Comparison of ENCODE assay signal across 14 cellular contexts in genomic region chr7:30923009-30923773, GRCh38. TPM values are rescaled to one million over a fixed set of nuclear protein-coding genes. Genes with fewer than 3 reads are reported as not detected.
A peak's percentile ranks its signal among the peaks of the same experiment; 100 is the strongest.
DNase-seq lines count a peak whose midpoint lies in the region; ATAC-seq and TF ChIP-seq lines count a peak whose summit lies in the region.
"Had no signal": no experiment of that assay in that cellular context is flagged by ENCODE, and none has a peak within 500 bp of the region (broad histone marks: within the 10 kb centered on the region; RNA-seq: fewer than 3 reads in every experiment).

No MANE protein-coding gene starts in this region.

- no peaks in the 10 kb centered on the region for H3K79me2 ChIP-seq in SK-N-SH (ENCODE audit: insufficient read depth)

- no peaks in the 10 kb centered on the region for H3K4me1 Mint-ChIP-seq in activated T-cell treated with anti-CD3 and anti-CD28 coated beads, Interleukin-2, amount 50 U/mL, for 4 hours (ENCODE audit: low read depth)
- H3K4me1 Mint-ChIP-seq: central memory CD8-positive, alpha-beta T cell had no signal

- H3K27ac ChIP-seq in SK-N-SH (ENCODE audit: low read depth in 2 of 2, low read length in 1 of 2) (no peak overlapping the region), spleen (no peak overlapping the region), RWPE1 (no peak overlapping the region)
- H3K27ac ChIP-seq: 22Rv1, testis had no signal

- H3F3A ChIP-seq in SK-N-SH (replicated peaks; ENCODE audit: insufficient read depth): peaks cover 11% of the 10 kb centered on the region

- H3K9me3 ChIP-seq in SK-N-SH (no peaks in the 10 kb centered on the region), spleen (peaks cover 0 to 16% (median 8%) of the 10 kb centered on the region in 8 donors)
- H3K9me3 ChIP-seq: testis had no signal

- WGBS in SK-N-SH (ENCODE audit: low lambda C conversion rate): 86% methylated on average over 16 of the region's 19 CpGs
- 90 to 96% (median 92%) methylated on average over 17 to 19 of the region's 19 CpGs for WGBS in spleen, 5 donors

- DNase-seq in SK-N-SH (peak; percentile 17), left lobe of liver (ENCODE audit: low spot score) (peak; percentile 40), spleen (peak; percentile 72), RWPE1 (ENCODE audit: low spot score) (no peak), Ammon's horn (ENCODE audit: low spot score) (no peak), NCI-H187 treated with DMSO at 0.1 percent for 48 hours (lab: John Stamatoyannopoulos, UW) (no peak)
- peak; percentile 1 for DNase-seq in activated T-cell treated with anti-CD3 and anti-CD28 coated beads, Interleukin-2, amount 50 U/mL, for 4 hours
- DNase-seq: NCI-H1930 had no signal

- ATAC-seq in SK-N-SH treated with all-trans-retinoic acid at 6 μM for 48 hours: no peak
- ATAC-seq in activated T-cell treated with anti-CD3 and anti-CD28 coated beads, Interleukin-2, amount 50 U/mL, for 4 hours: no peak
- no peak for ATAC-seq in left lobe of liver
- ATAC-seq: esophagus mucosa had no signal

- H3K4me3 Mint-ChIP-seq in activated T-cell treated with anti-CD3 and anti-CD28 coated beads, Interleukin-2, amount 50 U/mL, for 4 hours: no peak overlapping the region
- H3K4me3 Mint-ChIP-seq: central memory CD8-positive, alpha-beta T cell had no signal

- peaks cover 20 to 35% of the 10 kb centered on the region in 2 experiments; a peak in 3 of 4 replicates for H3K4me1 ChIP-seq in SK-N-SH (ENCODE audit: control insufficient read depth in 1 of 2, insufficient read depth in 2 of 2, low read depth in 1 of 2, low read length in 1 of 2)
- H3K4me1 ChIP-seq in spleen: peaks cover 0 to 7% (median 0%) of the 10 kb centered on the region in 6 donors
- H3K4me1 ChIP-seq: testis had no signal

- no peak overlapping the region for H2AFZ ChIP-seq in SK-N-SH (ENCODE audit: low read depth)

- POLR2A ChIA-PET in SK-N-SH (lab: Yijun Ruan, JAX) (interaction anchor here (0.6 kb wide), 1 partner anchor 9 kb away, joined by 4 read pairs; no protein-coding TSS in a partner anchor), RWPE1 (lab: Yijun Ruan, JAX; ENCODE audit: low non-redundant PET) (no interaction called here)

- no peaks in the 10 kb centered on the region for H3K27me3 Mint-ChIP-seq in activated T-cell treated with anti-CD3 and anti-CD28 coated beads, Interleukin-2, amount 50 U/mL, for 4 hours (ENCODE audit: low read depth)
- H3K27me3 Mint-ChIP-seq: central memory CD8-positive, alpha-beta T cell had no signal

- TF ChIP-seq EP300 in SK-N-SH (IDR thresholded peaks at IDR 0.05; ENCODE audit: borderline replicate concordance in 1 of 2, low read depth in 1 of 2, low read length in 1 of 2): no peak

- CTCF ChIA-PET in SK-N-SH (lab: Yijun Ruan, JAX) (interaction anchor here (0.9 to 4.2 kb wide), 6 partner anchors 9 to 212 kb away, joined by 3 to 34 read pairs (median 4); no protein-coding TSS in a partner anchor), RWPE1 (lab: Yijun Ruan, JAX) (interaction anchor here (1.4 kb wide), 1 partner anchor 15 kb away, joined by 6 read pairs; no protein-coding TSS in a partner anchor)

- no peaks in the 10 kb centered on the region for H3K9me2 ChIP-seq in SK-N-SH

- no peak for TF ChIP-seq CTCF in SK-N-SH (IDR thresholded peaks at IDR 0.05)
- TF ChIP-seq CTCF in spleen (IDR thresholded peaks at IDR 0.05 in 8 of 11, conservative IDR thresholded peaks at IDR 0.05 in 3 of 11): no peak
- TF ChIP-seq CTCF in RWPE1 (conservative IDR thresholded peaks at IDR 0.05; ENCODE audit: low read depth): no peak

- no peak for TF ChIP-seq RAD21 in SK-N-SH (IDR thresholded peaks at IDR 0.05; ENCODE audit: low read length)

- no peaks in the 10 kb centered on the region for H3K36me3 Mint-ChIP-seq in activated T-cell treated with anti-CD3 and anti-CD28 coated beads, Interleukin-2, amount 50 U/mL, for 4 hours (ENCODE audit: insufficient read depth)

- H4K20me1 ChIP-seq in SK-N-SH (ENCODE audit: insufficient read depth): no peaks in the 10 kb centered on the region

- no peak overlapping the region for H3K9ac ChIP-seq in SK-N-SH

- peaks cover 12% of the 10 kb centered on the region for H3K9me3 Mint-ChIP-seq in activated T-cell treated with anti-CD3 and anti-CD28 coated beads, Interleukin-2, amount 50 U/mL, for 4 hours
- H3K9me3 Mint-ChIP-seq: activated T-helper 2 cell treated with anti-CD3 and anti-CD28 coated beads, Interferon-gamma antibody, Interleukin-2, Interleukin-4, amounts not matched to agents 10 μg/mL and 5 μg/mL and 100 μg/mL, durations not matched to agents 14 hours and 24 hours and 36 hours; central memory CD8-positive, alpha-beta T cell had no signal

- H3K27me3 ChIP-seq in SK-N-SH (ENCODE audit: insufficient read depth): no peaks in the 10 kb centered on the region
- H3K27me3 ChIP-seq in spleen (replicated peaks in 1 of 7): no peaks in the 10 kb centered on the region
- H3K27me3 ChIP-seq: testis had no signal

- no peak overlapping the region for H3K4me3 ChIP-seq in SK-N-SH (ENCODE audit: low read depth in 2 of 2, low read length in 1 of 2)
- H3K4me3 ChIP-seq in spleen: no peak overlapping the region
- H3K4me3 ChIP-seq: testis had no signal

- intact Hi-C loops in spleen (cut with DNase I; ENCODE audit: low total_unique reads): no loop called here

- H3K4me2 ChIP-seq in SK-N-SH: no peak overlapping the region

- H3K36me3 ChIP-seq in SK-N-SH (replicated peaks in 1 of 2; ENCODE audit: control insufficient read depth in 1 of 2, insufficient read depth in 2 of 2, low read length in 1 of 2) (no peaks in the 10 kb centered on the region), spleen (no peaks in the 10 kb centered on the region)

- TF ChIP-seq POLR2A in spleen (IDR thresholded peaks at IDR 0.05): no peak

TF ChIP-seq in SK-N-SH, 30 proteins besides CTCF, POLR2A, EP300 and RAD21 (continues in another document):
- no peak for TF ChIP-seq TEAD4 (IDR thresholded peaks at IDR 0.05; ENCODE audit: borderline replicate concordance, insufficient read depth)
- no peak for TF ChIP-seq RFX5 (IDR thresholded peaks at IDR 0.05; ENCODE audit: low read length)
- TF ChIP-seq NRF1 (IDR thresholded peaks at IDR 0.05; ENCODE audit: low read depth, low read length): no peak
- no peak for TF ChIP-seq TAF1 (IDR thresholded peaks at IDR 0.05; ENCODE audit: borderline replicate concordance, low read depth, low read length)
- no peak for TF ChIP-seq POLR2AphosphoS5 (IDR thresholded peaks at IDR 0.05; ENCODE audit: low read depth, low read length)
- TF ChIP-seq FOSL2 (IDR thresholded peaks at IDR 0.05; ENCODE audit: borderline replicate concordance, low read depth): no peak
- TF ChIP-seq IRF3 (IDR thresholded peaks at IDR 0.05; ENCODE audit: low read depth, low read length): no peak
- no peak for TF ChIP-seq FOXJ3 (CRISPR knock-in tag; IDR thresholded peaks at IDR 0.05)
- no peak for TF ChIP-seq RXRA (IDR thresholded peaks at IDR 0.05; ENCODE audit: borderline replicate concordance, low read depth)

TF ChIP-seq in SK-N-SH treated with all-trans-retinoic acid at 6 μM for 48 hours, 23 proteins besides CTCF, POLR2A, EP300 and RAD21 (continues in another document):
- TF ChIP-seq TSHZ2 (CRISPR knock-in tag; IDR thresholded peaks at IDR 0.05) (no peak), CSRNP3 (CRISPR knock-in tag; IDR thresholded peaks at IDR 0.05) (no peak), ZFP3 (CRISPR knock-in tag; IDR thresholded peaks at IDR 0.05) (no peak)

RNA-seq across cellular contexts. Expression of gene AQP1, which starts 11.5 kb away (rescaled TPM):
- polyA plus RNA-seq in SK-N-SH (2012; rRNA removed) (1.7 and 2.4 TPM in 2 replicates), spleen (10 to 100 TPM in 2 of 3 donors, 1 to 10 TPM in 1; 4.4 to 34.3 (median 16.2) TPM)
- 1.5 and 1.6 TPM in 2 replicates for polyA plus RNA-seq in SK-N-SH (2012; cell fraction: cytosol; rRNA removed)
- 7.0 and 8.4 TPM in 2 replicates for polyA plus RNA-seq in SK-N-SH (2012; cell fraction: nucleus; rRNA removed)
- 1 to 10 TPM in 1 of 3 donors, under 1 TPM in 2; 0.79 to 1.1 (median 0.91) TPM for total RNA-seq in activated T-cell treated with anti-CD3 and anti-CD28 coated beads, Interleukin-2, amount 50 U/mL, for 4 hours
- total RNA-seq in left lobe of liver (16.6 TPM), spleen (10 to 100 TPM; 17.1 to 32.7 (median 23.2) TPM)
- total RNA-seq: activated T-helper 2 cell treated with anti-CD3 and anti-CD28 coated beads, Interferon-gamma antibody, Interleukin-2, Interleukin-4, amounts not matched to agents 10 μg/mL and 5 μg/mL and 100 μg/mL, durations not matched to agents 14 hours and 24 hours and 36 hours had no signal

RNA-seq across cellular contexts. Expression of gene GHRHR, which starts 40.6 kb away (rescaled TPM):
- polyA plus RNA-seq in SK-N-SH (2012; rRNA removed): not detected in 2 replicates
- polyA plus RNA-seq in SK-N-SH (2012; cell fraction: cytosol; rRNA removed): not detected in 2 replicates
- polyA plus RNA-seq in SK-N-SH (2012; cell fraction: nucleus; rRNA removed): not detected in 2 replicates
- total RNA-seq in activated T-cell treated with anti-CD3 and anti-CD28 coated beads, Interleukin-2, amount 50 U/mL, for 4 hours: not detected
- total RNA-seq in left lobe of liver: 0.83 TPM
- total RNA-seq in spleen: not detected
- polyA plus RNA-seq in spleen: not detected
- total RNA-seq: activated T-helper 2 cell treated with anti-CD3 and anti-CD28 coated beads, Interferon-gamma antibody, Interleukin-2, Interleukin-4, amounts not matched to agents 10 μg/mL and 5 μg/mL and 100 μg/mL, durations not matched to agents 14 hours and 24 hours and 36 hours; esophagus mucosa had no signal

Comparison
In these comparisons a context has a peak if more than half of its experiments do, and no peak if none do; other contexts are left out.
1. DNase-seq: peak in SK-N-SH (single experiment), activated T-cell treated with anti-CD3 and anti-CD28 coated beads, Interleukin-2, amount 50 U/mL, for 4 hours (single experiment), left lobe of liver (single experiment) and spleen (single experiment); none in RWPE1 (single experiment), Ammon's horn (single experiment) and NCI-H187 treated with DMSO at 0.1 percent for 48 hours (single experiment).